In the genomic region with DNA sequence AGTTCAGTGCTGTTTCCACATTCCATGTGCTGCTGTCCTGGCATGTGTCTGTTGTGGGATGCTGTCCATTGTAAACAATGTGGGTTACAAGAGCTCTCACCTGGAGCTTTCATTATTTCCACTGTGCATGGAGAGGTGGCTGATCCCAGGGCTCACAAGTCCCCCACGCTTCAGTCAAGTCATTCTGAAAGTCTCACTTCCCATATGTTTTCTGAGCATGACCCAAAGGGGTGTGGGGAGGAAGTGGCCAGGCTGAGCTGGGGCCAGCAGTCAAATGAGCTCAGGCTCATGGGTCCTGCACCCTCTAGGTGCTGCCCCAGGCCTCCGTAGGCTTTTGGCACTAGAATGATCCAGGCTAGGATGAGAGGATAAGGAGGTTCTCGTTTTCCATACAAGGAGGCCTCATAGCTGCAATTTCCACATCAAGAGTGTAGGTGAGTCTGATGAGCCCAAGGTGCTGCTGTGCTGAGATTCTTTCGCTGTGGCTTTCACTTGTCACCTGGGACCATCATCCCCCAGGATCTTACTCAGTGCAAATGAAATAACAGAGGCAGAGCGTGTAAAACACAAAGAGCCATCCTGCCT, we compare ENCODE assay signal across 8 cellular contexts. TPM values are rescaled to one million over a fixed set of nuclear protein-coding genes. Genes with fewer than 3 reads are reported as not detected.
DNase-seq lines count a peak whose midpoint lies in the region; ATAC-seq and TF ChIP-seq lines count a peak whose summit lies in the region.

No MANE protein-coding gene starts in this region.

- H3F3A ChIP-seq in GM23338 (replicated peaks; ENCODE audit: low read depth): no peaks in the 10 kb centered on the region

- H3K4me1 ChIP-seq in Caco-2: no peaks in the 10 kb centered on the region
- H3K4me1 ChIP-seq in GM23338 (ENCODE audit: insufficient read depth): peaks cover 15% of the 10 kb centered on the region; the same call in 1 of the 2 replicates

- no peaks in the 10 kb centered on the region for H4K20me1 ChIP-seq in GM23338 (replicated peaks; ENCODE audit: insufficient read depth)

- TF ChIP-seq CTCF in Caco-2 (IDR thresholded peaks at IDR 0.05; ENCODE audit: insufficient read depth in 1 of 2, low read depth in 1 of 2, low read length in 1 of 2, severe bottlenecking in 1 of 2, unreplicated experiment in 1 of 2) (no peak), GM23338 (conservative IDR thresholded peaks at IDR 0.05; ENCODE audit: low read depth in 2 of 2) (no peak)

- no peaks in the 10 kb centered on the region for H3K36me3 ChIP-seq in Caco-2 (ENCODE audit: control insufficient read depth, insufficient read depth, low read length)
- H3K36me3 ChIP-seq in GM23338 (ENCODE audit: insufficient read depth): no peaks in the 10 kb centered on the region

- H3K27me3 Mint-ChIP-seq in activated naive CD8-positive, alpha-beta T cell treated with anti-CD3 and anti-CD28 coated beads for 36 hours: no peaks in the 10 kb centered on the region
- H3K27me3 Mint-ChIP-seq in stimulated activated naive CD8-positive, alpha-beta T cell treated with anti-CD3 and anti-CD28 coated beads, Interleukin-15, amount 100 ng/mL, for 72 hours: no peaks in the 10 kb centered on the region
- H3K27me3 Mint-ChIP-seq in Caco-2 (ENCODE audit: insufficient read depth, unreplicated experiment): peaks cover 6% of the 10 kb centered on the region
- peaks cover 14% of the 10 kb centered on the region for H3K27me3 Mint-ChIP-seq in GM23338 (ENCODE audit: insufficient read depth, low read depth, poor library complexity)

- no peaks in the 10 kb centered on the region for H3K9me3 ChIP-seq in Caco-2

- no peak overlapping the region for H3K4me2 ChIP-seq in GM23338

- peaks cover 99% of the 10 kb centered on the region for H3K36me3 Mint-ChIP-seq in activated naive CD8-positive, alpha-beta T cell treated with anti-CD3 and anti-CD28 coated beads for 36 hours
- H3K36me3 Mint-ChIP-seq in Caco-2 (ENCODE audit: insufficient read depth, unreplicated experiment) (no peaks in the 10 kb centered on the region), GM23338 (ENCODE audit: low read depth) (no peaks in the 10 kb centered on the region)

- no peak overlapping the region for H2AFZ ChIP-seq in GM23338

- peak overlapping the region; percentile 97 for H3K27ac Mint-ChIP-seq in activated naive CD8-positive, alpha-beta T cell treated with anti-CD3 and anti-CD28 coated beads for 36 hours
- peak overlapping the region in 1 of 2 donors; percentile 68 for H3K27ac Mint-ChIP-seq in stimulated activated naive CD8-positive, alpha-beta T cell treated with anti-CD3 and anti-CD28 coated beads, Interleukin-15, amount 100 ng/mL, for 72 hours
- H3K27ac Mint-ChIP-seq in Caco-2 (ENCODE audit: unreplicated experiment): no peak overlapping the region
- H3K27ac Mint-ChIP-seq in GM23338: no peak overlapping the region

- peak overlapping the region; percentile 98 for H3K4me3 Mint-ChIP-seq in activated naive CD8-positive, alpha-beta T cell treated with anti-CD3 and anti-CD28 coated beads for 36 hours
- H3K4me3 Mint-ChIP-seq in stimulated activated naive CD8-positive, alpha-beta T cell treated with anti-CD3 and anti-CD28 coated beads, Interleukin-15, amount 100 ng/mL, for 72 hours: peak overlapping the region; percentile 99 to 100
- H3K4me3 Mint-ChIP-seq in Caco-2 (ENCODE audit: unreplicated experiment) (no peak overlapping the region), GM23338 (no peak overlapping the region)

- H3K4me1 Mint-ChIP-seq in activated naive CD8-positive, alpha-beta T cell treated with anti-CD3 and anti-CD28 coated beads for 36 hours: peaks cover 68% of the 10 kb centered on the region
- H3K4me1 Mint-ChIP-seq in stimulated activated naive CD8-positive, alpha-beta T cell treated with anti-CD3 and anti-CD28 coated beads, Interleukin-15, amount 100 ng/mL, for 72 hours: peaks cover 55% of the 10 kb centered on the region
- H3K4me1 Mint-ChIP-seq in Caco-2 (ENCODE audit: low read depth, unreplicated experiment) (no peaks in the 10 kb centered on the region), GM23338 (peaks cover 33% of the 10 kb centered on the region)

- POLR2A ChIA-PET in Caco-2 (lab: Charles Lee): no interaction called here

- no peaks in the 10 kb centered on the region; the same call in none of the 2 replicates for H3K27me3 ChIP-seq in Caco-2 (replicated peaks; ENCODE audit: control insufficient read depth, insufficient read depth, low read length)
- H3K27me3 ChIP-seq in GM23338 (ENCODE audit: insufficient read depth): no peaks in the 10 kb centered on the region

- no peaks in the 10 kb centered on the region for H3K9me3 Mint-ChIP-seq in activated naive CD8-positive, alpha-beta T cell treated with anti-CD3 and anti-CD28 coated beads for 36 hours
- H3K9me3 Mint-ChIP-seq in stimulated activated naive CD8-positive, alpha-beta T cell treated with anti-CD3 and anti-CD28 coated beads, Interleukin-15, amount 100 ng/mL, for 72 hours: no peaks in the 10 kb centered on the region
- no peaks in the 10 kb centered on the region for H3K9me3 Mint-ChIP-seq in Caco-2 (ENCODE audit: unreplicated experiment)
- no peaks in the 10 kb centered on the region for H3K9me3 Mint-ChIP-seq in GM23338

- ATAC-seq in GM19397 (IDR thresholded peaks at IDR 0.05; ENCODE audit: unreplicated experiment) (peak; percentile 72), HG03432 (IDR thresholded peaks at IDR 0.05; ENCODE audit: unreplicated experiment) (peak; percentile 89), GM23338 (no peak)
- ATAC-seq in stimulated activated naive CD8-positive, alpha-beta T cell treated with anti-CD3 and anti-CD28 coated beads, Interleukin-15, amount 100 ng/mL, for 72 hours: peak; percentile 84

- DNase-seq in activated naive CD8-positive, alpha-beta T cell treated with anti-CD3 and anti-CD28 coated beads for 36 hours: peak; percentile 68
- DNase-seq in stimulated activated naive CD8-positive, alpha-beta T cell treated with anti-CD3 and anti-CD28 coated beads, Interleukin-15, amount 100 ng/mL, for 72 hours: peak; percentile 39 to 76
- no peak for DNase-seq in Caco-2
- no peak for DNase-seq in HCEC 1CT
- no peak for DNase-seq in GM23338 (ENCODE audit: low spot score)

- H3K79me2 ChIP-seq in GM23338 (replicated peaks; ENCODE audit: insufficient read depth): no peaks in the 10 kb centered on the region

- peak overlapping the region; percentile 73 for H3K4me3 ChIP-seq in GM08714 (ENCODE audit: low read length)
- H3K4me3 ChIP-seq in Caco-2 (ENCODE audit: low read depth, low read length): no peak overlapping the region
- H3K4me3 ChIP-seq in GM23338: no peak overlapping the region

- no peak overlapping the region for H3K27ac ChIP-seq in GM23338 (ENCODE audit: low read depth)

- no peaks in the 10 kb centered on the region; the same call in 1 of the 2 replicates for H3K9me2 ChIP-seq in GM23338 (ENCODE audit: insufficient read depth)

- CTCF ChIA-PET in Caco-2 (lab: Charles Lee): no interaction called here

- no TSS peak for BruUV-seq in Caco-2 (replicated peaks; lab: Mats Ljungman, UMichigan)

- intact Hi-C loops in Caco-2 (cut with micrococcal nuclease; ENCODE audit: unreplicated experiment): no loop called here

TF ChIP-seq in GM23338, 12 proteins besides CTCF, POLR2A, EP300 and RAD21:
- TF ChIP-seq STAT1 (IDR thresholded peaks at IDR 0.05; ENCODE audit: unreplicated experiment) (no peak), POLR2AphosphoS5 (IDR thresholded peaks at IDR 0.05; ENCODE audit: low read depth) (no peak), EZH2 (IDR thresholded peaks at IDR 0.05; ENCODE audit: low read depth, unreplicated experiment) (no peak), CREB1 (CRISPR knock-in tag; IDR thresholded peaks at IDR 0.05; ENCODE audit: low read depth) (no peak), EZH2phosphoT487 (IDR thresholded peaks at IDR 0.05; ENCODE audit: unreplicated experiment) (no peak), ZNF331 (CRISPR knock-in tag; IDR thresholded peaks at IDR 0.05; ENCODE audit: low read depth) (no peak), JUNB (IDR thresholded peaks at IDR 0.05; ENCODE audit: unreplicated experiment) (no peak)
- TF ChIP-seq, protein P1, sequence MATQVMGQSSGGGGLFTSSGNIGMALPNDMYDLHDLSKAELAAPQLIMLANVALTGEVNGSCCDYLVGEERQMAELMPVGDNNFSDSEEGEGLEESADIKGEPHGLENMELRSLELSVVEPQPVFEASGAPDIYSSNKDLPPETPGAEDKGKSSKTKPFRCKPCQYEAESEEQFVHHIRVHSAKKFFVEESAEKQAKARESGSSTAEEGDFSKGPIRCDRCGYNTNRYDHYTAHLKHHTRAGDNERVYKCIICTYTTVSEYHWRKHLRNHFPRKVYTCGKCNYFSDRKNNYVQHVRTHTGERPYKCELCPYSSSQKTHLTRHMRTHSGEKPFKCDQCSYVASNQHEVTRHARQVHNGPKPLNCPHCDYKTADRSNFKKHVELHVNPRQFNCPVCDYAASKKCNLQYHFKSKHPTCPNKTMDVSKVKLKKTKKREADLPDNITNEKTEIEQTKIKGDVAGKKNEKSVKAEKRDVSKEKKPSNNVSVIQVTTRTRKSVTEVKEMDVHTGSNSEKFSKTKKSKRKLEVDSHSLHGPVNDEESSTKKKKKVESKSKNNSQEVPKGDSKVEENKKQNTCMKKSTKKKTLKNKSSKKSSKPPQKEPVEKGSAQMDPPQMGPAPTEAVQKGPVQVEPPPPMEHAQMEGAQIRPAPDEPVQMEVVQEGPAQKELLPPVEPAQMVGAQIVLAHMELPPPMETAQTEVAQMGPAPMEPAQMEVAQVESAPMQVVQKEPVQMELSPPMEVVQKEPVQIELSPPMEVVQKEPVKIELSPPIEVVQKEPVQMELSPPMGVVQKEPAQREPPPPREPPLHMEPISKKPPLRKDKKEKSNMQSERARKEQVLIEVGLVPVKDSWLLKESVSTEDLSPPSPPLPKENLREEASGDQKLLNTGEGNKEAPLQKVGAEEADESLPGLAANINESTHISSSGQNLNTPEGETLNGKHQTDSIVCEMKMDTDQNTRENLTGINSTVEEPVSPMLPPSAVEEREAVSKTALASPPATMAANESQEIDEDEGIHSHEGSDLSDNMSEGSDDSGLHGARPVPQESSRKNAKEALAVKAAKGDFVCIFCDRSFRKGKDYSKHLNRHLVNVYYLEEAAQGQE (IDR thresholded peaks at IDR 0.05; ENCODE audit: unreplicated experiment): no peak

RNA-seq across cellular contexts. Expression of a gene that starts 22.0 kb away (rescaled TPM):
- 1 to 10 TPM; 6.2 to 7.7 TPM for total RNA-seq in activated naive CD8-positive, alpha-beta T cell treated with anti-CD3 and anti-CD28 coated beads for 36 hours
- total RNA-seq in Caco-2 (2022): 1.0 and 1.3 TPM in 2 replicates
- total RNA-seq in GM23338 (2014; rRNA removed; shearing (Covaris generic)): 7.7 and 10.1 TPM in 2 replicates
- 3.8 and 4.5 TPM in 2 replicates for polyA plus RNA-seq in GM23338 (2016; fragmentation: Nextera tagmentation; extraction: Ambion mirVana)

Comparison
In these comparisons a context has a peak if more than half of its experiments do, and no peak if none do; other contexts are left out.
1. DNase-seq: peak in activated naive CD8-positive, alpha-beta T cell treated with anti-CD3 and anti-CD28 coated beads for 36 hours (single experiment) and stimulated activated naive CD8-positive, alpha-beta T cell treated with anti-CD3 and anti-CD28 coated beads, Interleukin-15, amount 100 ng/mL, for 72 hours (2 of 2); none in Caco-2 (0 of 2), HCEC 1CT (single experiment) and GM23338 (single experiment).
2. H3K4me3 Mint-ChIP-seq: peak in activated naive CD8-positive, alpha-beta T cell treated with anti-CD3 and anti-CD28 coated beads for 36 hours (single experiment) and stimulated activated naive CD8-positive, alpha-beta T cell treated with anti-CD3 and anti-CD28 coated beads, Interleukin-15, amount 100 ng/mL, for 72 hours (2 of 2); none in Caco-2 (single experiment) and GM23338 (single experiment).